In the genomic region with DNA sequence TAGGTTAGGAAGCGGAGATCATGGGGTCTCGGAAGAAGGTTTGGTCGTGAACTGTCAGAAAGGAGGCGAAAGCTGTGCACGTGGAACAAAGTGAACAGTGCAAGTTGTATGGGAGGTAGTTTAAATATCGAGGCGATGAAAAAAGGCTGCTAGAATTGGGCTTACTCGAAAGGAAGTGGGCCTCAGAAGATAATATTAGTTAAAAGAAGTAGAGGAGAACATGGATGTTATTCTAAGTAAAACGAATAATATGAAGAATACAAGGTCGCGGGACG, we compare ENCODE assay signal across 8 cellular contexts. TPM values are rescaled to one million over a fixed set of nuclear protein-coding genes. Genes with fewer than 3 reads are reported as not detected.
DNase-seq lines count a peak whose midpoint lies in the region; ATAC-seq and TF ChIP-seq lines count a peak whose summit lies in the region.

No MANE protein-coding gene starts in this region.

- no peaks in the 10 kb centered on the region for H3K9me3 Mint-ChIP-seq in neural crest cell

- peak overlapping the region; percentile 74 for H3K4me3 ChIP-seq in GM12865 (ENCODE audit: low read depth, low read length)
- peak overlapping the region; percentile 99 for H3K4me3 ChIP-seq in LNCaP clone FGC (ENCODE audit: low read depth, low read length)
- H3K4me3 ChIP-seq in effector memory CD4-positive, alpha-beta T cell (ENCODE audit: insufficient read depth, low read depth, low read length, poor library complexity, severe bottlenecking): peak overlapping the region; percentile 90

- H3K27ac Mint-ChIP-seq in neural crest cell (ENCODE audit: unreplicated experiment): peak overlapping the region; percentile 74

- no peak for DNase-seq in GM12865 (ENCODE audit: low read depth)
- no peak for DNase-seq in LNCaP clone FGC (ENCODE audit: low read depth)
- DNase-seq in effector memory CD4-positive, alpha-beta T cell: no peak
- peak; percentile 1 for DNase-seq in neural crest cell (ENCODE audit: low read depth, low spot score)
- DNase-seq in T1000 (lab: John Stamatoyannopoulos, UW): no peak
- DNase-seq in stimulated activated CD4-positive, alpha-beta T cell treated with anti-CD3 and anti-CD28 coated beads, Interleukin-4, amount 100 ng/mL, for 1 hour: no peak
- DNase-seq in activated effector memory CD4-positive, alpha-beta T cell treated with Interleukin-2 at 50 U/mL for 16 hours: no peak

- H3K27ac ChIP-seq in effector memory CD4-positive, alpha-beta T cell (ENCODE audit: insufficient read depth, low read length, poor library complexity, severe bottlenecking): peak overlapping the region; percentile 85

- H3K4me3 Mint-ChIP-seq in neural crest cell: peak overlapping the region; percentile 100

- H3K36me3 ChIP-seq in effector memory CD4-positive, alpha-beta T cell (ENCODE audit: control insufficient read depth, insufficient read depth, low read length): peaks cover 8% of the 10 kb centered on the region

- peaks cover 45% of the 10 kb centered on the region for H3K4me1 Mint-ChIP-seq in neural crest cell

- ATAC-seq in HG02571 (IDR thresholded peaks at IDR 0.05; ENCODE audit: unreplicated experiment): no peak

- H3K27me3 Mint-ChIP-seq in neural crest cell (ENCODE audit: low read depth): no peaks in the 10 kb centered on the region

- no peaks in the 10 kb centered on the region for H3K27me3 ChIP-seq in effector memory CD4-positive, alpha-beta T cell (replicated peaks; ENCODE audit: control insufficient read depth, insufficient read depth, low read length, poor library complexity, severe bottlenecking)

- H3K9me3 ChIP-seq in effector memory CD4-positive, alpha-beta T cell (ENCODE audit: control insufficient read depth, low read length): no peaks in the 10 kb centered on the region

- H3K4me1 ChIP-seq in effector memory CD4-positive, alpha-beta T cell (ENCODE audit: control insufficient read depth, insufficient read depth, low read length, poor library complexity, severe bottlenecking): peaks cover 23% of the 10 kb centered on the region

- TF ChIP-seq CTCF in GM12865 (IDR thresholded peaks at IDR 0.05; ENCODE audit: insufficient read depth, low read depth, low read length, missing control alignments) (no peak), LNCaP clone FGC (IDR thresholded peaks at IDR 0.05; ENCODE audit: control insufficient read depth, extremely low read depth, insufficient read depth) (no peak), neural crest cell (conservative IDR thresholded peaks at IDR 0.05) (no peak)

- peaks cover 4% of the 10 kb centered on the region for H3K36me3 Mint-ChIP-seq in neural crest cell (ENCODE audit: low read depth)

RNA-seq across cellular contexts. Expression of a gene that starts 0.6 kb away (rescaled TPM):
- total RNA-seq in neural crest cell: 41.6 and 45.3 TPM in 2 replicates

RNA-seq across cellular contexts. Expression of a gene that starts 0.7 kb away (rescaled TPM):
- total RNA-seq in neural crest cell: 24.6 and 25.4 TPM in 2 replicates
